13 cellular contexts compared by ENCODE assay signal in genomic region chr12:22518067-22518719, GRCh38. TPM values are rescaled to one million over a fixed set of nuclear protein-coding genes. Genes with fewer than 3 reads are reported as not detected.
A peak's percentile ranks its signal among the peaks of the same experiment; 100 is the strongest.
DNase-seq lines count a peak whose midpoint lies in the region; ATAC-seq and TF ChIP-seq lines count a peak whose summit lies in the region.
"Had no signal": no experiment of that assay in that cellular context is flagged by ENCODE, and none has a peak within 500 bp of the region (broad histone marks: within the 10 kb centered on the region; RNA-seq: fewer than 3 reads in every experiment).

No MANE protein-coding gene starts in this region.

- peaks cover 4% of the 10 kb centered on the region for H3K4me1 Mint-ChIP-seq in CD8-positive, alpha-beta T cell (ENCODE audit: low read depth)

- no peaks in the 10 kb centered on the region for H3K27me3 Mint-ChIP-seq in CD8-positive, alpha-beta T cell (ENCODE audit: low read depth)
- H3K27me3 Mint-ChIP-seq: activated CD8-positive, alpha-beta T cell treated with anti-CD3 and anti-CD28 coated beads for 36 hours had no signal

- ATAC-seq in RWPE2 (ENCODE audit: low read depth) = peak; percentile 45; the same call in 1 of the 3 replicates
- no peak for ATAC-seq in CD8-positive, alpha-beta T cell
- no peak for ATAC-seq in GM19023 (IDR thresholded peaks at IDR 0.05; ENCODE audit: unreplicated experiment)
- ATAC-seq: activated CD8-positive, alpha-beta T cell treated with anti-CD3 and anti-CD28 coated beads for 36 hours had no signal

- no peak overlapping the region for H3K27ac Mint-ChIP-seq in CD8-positive, alpha-beta T cell
- H3K27ac Mint-ChIP-seq: activated CD8-positive, alpha-beta T cell treated with anti-CD3 and anti-CD28 coated beads for 36 hours had no signal

- DNase-seq in COR-L47 (lab: John Stamatoyannopoulos, UW) (peak; percentile 65), NCI-H1092 (lab: John Stamatoyannopoulos, UW) (peak; percentile 38), RWPE2 (ENCODE audit: low spot score) (no peak), glomerular visceral epithelial cell (ENCODE audit: extremely low spot score) (peak; percentile 42), AG08395 (ENCODE audit: low spot score) (no peak), 8988T (no peak)
- DNase-seq in CD8-positive, alpha-beta T cell = no peak
- DNase-seq: activated CD8-positive, alpha-beta T cell treated with anti-CD3 and anti-CD28 coated beads for 36 hours; H9; mesendoderm; uterus had no signal

- no peak overlapping the region for H3K4me3 ChIP-seq in RWPE2 (ENCODE audit: severe bottlenecking)
- H3K4me3 ChIP-seq in CD8-positive, alpha-beta T cell (ENCODE audit: low read depth, low read length) = no peak overlapping the region
- H3K4me3 ChIP-seq: prostate gland, uterus had no signal

- POLR2A ChIA-PET in CD8-positive, alpha-beta T cell (lab: Charles Lee) = no interaction called here

- no peak for TF ChIP-seq CTCF in RWPE2 (IDR thresholded peaks at IDR 0.05; ENCODE audit: poor library complexity, severe bottlenecking)
- TF ChIP-seq CTCF in CD8-positive, alpha-beta T cell (IDR thresholded peaks at IDR 0.05) = no peak

- no peaks in the 10 kb centered on the region for H3K27me3 ChIP-seq in RWPE2 (ENCODE audit: insufficient read depth, poor library complexity, severe bottlenecking)
- H3K27me3 ChIP-seq in CD8-positive, alpha-beta T cell (ENCODE audit: insufficient read depth, low read length) = no peaks in the 10 kb centered on the region
- H3K27me3 ChIP-seq: uterus had no signal

- no peaks in the 10 kb centered on the region for H3K9me3 Mint-ChIP-seq in CD8-positive, alpha-beta T cell
- H3K9me3 Mint-ChIP-seq: activated CD8-positive, alpha-beta T cell treated with anti-CD3 and anti-CD28 coated beads for 36 hours; H9 had no signal

- CTCF ChIA-PET in CD8-positive, alpha-beta T cell (lab: Charles Lee) = interaction anchor here (1.3 kb wide), 1 partner anchor 11 kb away, joined by 3 read pairs; no protein-coding TSS in a partner anchor

- intact Hi-C loops in CD8-positive, alpha-beta T cell (cut with DNase I, micrococcal nuclease) = no loop called here

- peaks cover 7% of the 10 kb centered on the region for H3K4me1 ChIP-seq in RWPE2 (ENCODE audit: insufficient read depth, poor library complexity, severe bottlenecking)
- H3K4me1 ChIP-seq in CD8-positive, alpha-beta T cell (ENCODE audit: insufficient read depth, low read length) = no peaks in the 10 kb centered on the region
- H3K4me1 ChIP-seq: prostate gland, uterus had no signal

- no peak overlapping the region for H3K4me3 Mint-ChIP-seq in CD8-positive, alpha-beta T cell
- H3K4me3 Mint-ChIP-seq: activated CD8-positive, alpha-beta T cell treated with anti-CD3 and anti-CD28 coated beads for 36 hours; H9 had no signal

- H3K36me3 ChIP-seq in RWPE2 (ENCODE audit: low read depth) = peaks cover 7% of the 10 kb centered on the region
- H3K36me3 ChIP-seq in CD8-positive, alpha-beta T cell (ENCODE audit: insufficient read depth, low read length) = peaks cover 9% of the 10 kb centered on the region
- H3K36me3 ChIP-seq: prostate gland, uterus had no signal

- no peaks in the 10 kb centered on the region for H3K9me3 ChIP-seq in RWPE2 (ENCODE audit: severe bottlenecking)
- no peaks in the 10 kb centered on the region for H3K9me3 ChIP-seq in CD8-positive, alpha-beta T cell (ENCODE audit: low read length)
- H3K9me3 ChIP-seq: prostate gland, uterus had no signal

- no peak overlapping the region for H3K27ac ChIP-seq in RWPE2 (ENCODE audit: poor library complexity, severe bottlenecking)
- H3K27ac ChIP-seq in CD8-positive, alpha-beta T cell (ENCODE audit: low read depth, low read length) = no peak overlapping the region
- H3K27ac ChIP-seq: prostate gland, uterus had no signal

- H3K36me3 Mint-ChIP-seq in CD8-positive, alpha-beta T cell = peaks cover 47% of the 10 kb centered on the region

RNA-seq across cellular contexts. Expression of gene C2CD5, which starts 26.1 kb away (rescaled TPM):
- total RNA-seq in CD8-positive, alpha-beta T cell = 10 to 100 TPM; 19.5 to 24.4 TPM

Comparison
In these comparisons a context has a peak if more than half of its experiments do, and no peak if none do; other contexts are left out.
1. DNase-seq: peak in COR-L47 (single experiment), NCI-H1092 (single experiment) and glomerular visceral epithelial cell (single experiment); none in RWPE2 (single experiment), CD8-positive, alpha-beta T cell (0 of 7), AG08395 (single experiment) and 8988T (single experiment).